Comparison of ENCODE assay signal across 18 cellular contexts in the genomic region with DNA sequence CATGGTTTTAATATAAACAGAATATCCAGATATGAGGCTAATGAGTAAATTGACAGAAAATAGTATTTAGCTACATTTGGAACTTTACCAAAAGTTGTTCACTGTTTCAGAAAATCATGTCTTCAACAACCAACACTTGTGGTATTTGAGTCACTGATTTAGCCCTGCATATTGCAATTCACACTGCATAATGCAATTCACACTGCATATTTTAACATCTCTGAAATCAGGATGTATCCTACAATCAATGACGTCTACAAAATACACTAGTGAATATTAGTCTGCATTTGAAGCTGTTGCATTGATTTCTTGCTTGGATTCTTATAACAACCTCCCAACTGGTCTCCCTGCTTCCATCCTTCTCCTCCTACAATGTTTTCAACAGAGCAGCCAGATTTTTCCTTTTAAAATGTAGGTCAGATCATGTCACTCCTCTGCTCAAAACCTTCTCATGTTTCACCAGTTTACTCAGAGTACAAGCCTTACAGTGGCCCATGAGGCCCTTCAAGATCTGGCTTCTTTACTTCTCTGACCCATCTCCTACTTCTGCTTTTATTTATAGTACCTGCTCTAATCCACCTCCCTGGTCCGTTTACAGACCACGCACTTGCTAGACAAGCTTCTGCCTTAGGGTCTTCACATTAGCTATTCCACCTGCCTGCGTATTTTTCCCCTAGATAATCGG. TPM values are rescaled to one million over a fixed set of nuclear protein-coding genes. Genes with fewer than 3 reads are reported as not detected.
DNase-seq lines count a peak whose midpoint lies in the region; ATAC-seq and TF ChIP-seq lines count a peak whose summit lies in the region.
"Had no signal": no experiment of that assay in that cellular context is flagged by ENCODE, and none has a peak within 500 bp of the region (broad histone marks: within the 10 kb centered on the region; RNA-seq: fewer than 3 reads in every experiment).

No MANE protein-coding gene starts in this region.

- TF ChIP-seq CTCF in DOHH2 (IDR thresholded peaks at IDR 0.05; ENCODE audit: low read depth, low read length, poor library complexity, severe bottlenecking) = no peak
- no peak for TF ChIP-seq CTCF in GM20000 (IDR thresholded peaks at IDR 0.05; ENCODE audit: extremely low read depth, missing control alignments)
- no peak for TF ChIP-seq CTCF in neural progenitor cell (IDR thresholded peaks at IDR 0.05)
- no peak for TF ChIP-seq CTCF in testis (IDR thresholded peaks at IDR 0.05)

- H3K4me2 ChIP-seq in DOHH2 (ENCODE audit: low read length) = peak overlapping the region; percentile 1; the same call in 1 of the 2 replicates
- H3K4me2 ChIP-seq in neural progenitor cell = no peak overlapping the region

- no peaks in the 10 kb centered on the region for H3K27me3 Mint-ChIP-seq in central memory CD8-positive, alpha-beta T cell
- H3K27me3 Mint-ChIP-seq in neural progenitor cell (ENCODE audit: insufficient read depth, low read depth) = peaks cover 7% of the 10 kb centered on the region

- TF ChIP-seq POLR2A in testis (IDR thresholded peaks at IDR 0.05) = no peak

- peak overlapping the region; percentile 33 for H3K27ac Mint-ChIP-seq in central memory CD8-positive, alpha-beta T cell (ENCODE audit: low read depth)
- H3K27ac Mint-ChIP-seq in neural progenitor cell = no peak overlapping the region
- H3K27ac Mint-ChIP-seq: activated CD8-positive, alpha-beta memory T cell treated with anti-CD3 and anti-CD28 coated beads, Interleukin-2, amount 10 ng/mL, durations not matched to agents 7 days and 5 days had no signal

- no peak overlapping the region for H3K9ac ChIP-seq in neural progenitor cell

- no peaks in the 10 kb centered on the region for H3K27me3 ChIP-seq in DOHH2 (ENCODE audit: control insufficient read depth, low read length)
- H3K27me3 ChIP-seq in neural progenitor cell = no peaks in the 10 kb centered on the region
- H3K27me3 ChIP-seq in testis = no peaks in the 10 kb centered on the region
- H3K27me3 ChIP-seq: BE2C, uterus had no signal

- no peak overlapping the region for H3K4me3 Mint-ChIP-seq in central memory CD8-positive, alpha-beta T cell
- H3K4me3 Mint-ChIP-seq in neural progenitor cell = no peak overlapping the region
- H3K4me3 Mint-ChIP-seq: activated CD8-positive, alpha-beta memory T cell treated with anti-CD3 and anti-CD28 coated beads, Interleukin-2, amount 10 ng/mL, durations not matched to agents 7 days and 5 days had no signal

- DNase-seq in GM20000 (ENCODE audit: low spot score) (peak; percentile 15), neural progenitor cell (ENCODE audit: low spot score) (no peak), COLO829 (ENCODE audit: low spot score) (no peak), testis (no peak), left colon (no peak), SIG-M5 (lab: John Stamatoyannopoulos, UW) (no peak)
- DNase-seq in central memory CD8-positive, alpha-beta T cell (ENCODE audit: low spot score in 2 of 2) = no peak
- DNase-seq: activated CD8-positive, alpha-beta memory T cell treated with anti-CD3 and anti-CD28 coated beads, Interleukin-2, amount 10 ng/mL, durations not matched to agents 7 days and 5 days; activated naive CD4-positive, alpha-beta T cell; BE2C; EL; Kasumi-1; NCI-H524; uterus had no signal

- no peaks in the 10 kb centered on the region for H3K36me3 ChIP-seq in DOHH2 (ENCODE audit: control insufficient read depth, low read length)
- no peaks in the 10 kb centered on the region for H3K36me3 ChIP-seq in neural progenitor cell
- no peaks in the 10 kb centered on the region for H3K36me3 ChIP-seq in testis (ENCODE audit: low read depth, missing control alignments)
- H3K36me3 ChIP-seq: BE2C, uterus had no signal

- peak overlapping the region; percentile 28 for H2AFZ ChIP-seq in neural progenitor cell (replicated peaks)

- H3K9me3 Mint-ChIP-seq in central memory CD8-positive, alpha-beta T cell = no peaks in the 10 kb centered on the region
- no peaks in the 10 kb centered on the region for H3K9me3 Mint-ChIP-seq in neural progenitor cell

- H3F3A ChIP-seq in DOHH2 (ENCODE audit: control insufficient read depth, insufficient read depth) (peaks cover 17% of the 10 kb centered on the region), neural progenitor cell (ENCODE audit: low read depth) (no peaks in the 10 kb centered on the region)

- no peak overlapping the region for H3K27ac ChIP-seq in DOHH2 (ENCODE audit: low read depth, low read length)
- no peak overlapping the region for H3K27ac ChIP-seq in neural progenitor cell
- no peak overlapping the region for H3K27ac ChIP-seq in testis
- H3K27ac ChIP-seq: HL-60, uterus, VCaP had no signal

- peak; percentile 63 for ATAC-seq in central memory CD8-positive, alpha-beta T cell (replicated peaks; ENCODE audit: extremely low read depth, poor library complexity, severe bottlenecking)
- ATAC-seq in left colon = no peak
- ATAC-seq: activated CD8-positive, alpha-beta memory T cell treated with anti-CD3 and anti-CD28 coated beads, Interleukin-2, amount 10 ng/mL, durations not matched to agents 7 days and 5 days; Panc1 had no signal

- H4K20me1 ChIP-seq in DOHH2 (ENCODE audit: control insufficient read depth, insufficient read depth, low read depth, low read length) (no peaks in the 10 kb centered on the region), neural progenitor cell (ENCODE audit: low read depth) (no peaks in the 10 kb centered on the region)

- intact Hi-C loops in testis (cut with DNase I; ENCODE audit: low total_unique reads) (no loop called here), left colon (cut with DNase I, micrococcal nuclease) (loop anchor here in 1 of 2 donors (10.0 kb wide), 1 partner anchor 223 kb away; no protein-coding TSS in a partner anchor)

- peaks cover 19% of the 10 kb centered on the region for H3K4me1 Mint-ChIP-seq in central memory CD8-positive, alpha-beta T cell
- peaks cover 3% of the 10 kb centered on the region for H3K4me1 Mint-ChIP-seq in neural progenitor cell

- no peak overlapping the region for H3K4me3 ChIP-seq in DOHH2 (ENCODE audit: low read length)
- no peak overlapping the region for H3K4me3 ChIP-seq in neural progenitor cell
- H3K4me3 ChIP-seq in testis = no peak overlapping the region
- H3K4me3 ChIP-seq: uterus had no signal

- H3K9me3 ChIP-seq in DOHH2 (ENCODE audit: control insufficient read depth, insufficient read depth, low read length) (no peaks in the 10 kb centered on the region), neural progenitor cell (ENCODE audit: low read depth) (no peaks in the 10 kb centered on the region), testis (no peaks in the 10 kb centered on the region)
- H3K9me3 ChIP-seq: BE2C, uterus had no signal

- H3K4me1 ChIP-seq in DOHH2 (ENCODE audit: control insufficient read depth, low read length) = peaks cover 15% of the 10 kb centered on the region
- no peaks in the 10 kb centered on the region for H3K4me1 ChIP-seq in neural progenitor cell
- peaks cover 3% of the 10 kb centered on the region for H3K4me1 ChIP-seq in testis
- H3K4me1 ChIP-seq: BE2C, uterus had no signal

- 80 to 81% methylated on average over 5 of the region's 5 CpGs for WGBS in testis, 2 donors

- no peaks in the 10 kb centered on the region for H3K9me2 ChIP-seq in DOHH2 (replicated peaks; ENCODE audit: control insufficient read depth, low read length)

- H3K79me2 ChIP-seq in DOHH2 (ENCODE audit: control insufficient read depth, low read length) (no peaks in the 10 kb centered on the region), neural progenitor cell (ENCODE audit: low read depth) (no peaks in the 10 kb centered on the region)

- H3K36me3 Mint-ChIP-seq in central memory CD8-positive, alpha-beta T cell (ENCODE audit: insufficient read depth) = peaks cover 6% of the 10 kb centered on the region
- no peaks in the 10 kb centered on the region for H3K36me3 Mint-ChIP-seq in neural progenitor cell
- H3K36me3 Mint-ChIP-seq: activated CD8-positive, alpha-beta memory T cell treated with anti-CD3 and anti-CD28 coated beads, Interleukin-2, amount 10 ng/mL, durations not matched to agents 7 days and 5 days had no signal

RNA-seq across cellular contexts. Expression of a gene that starts 11.4 kb away (rescaled TPM):
- total RNA-seq in neural progenitor cell (ENCODE audit: low replicate concordance) (261 and 482 TPM in 2 replicates), testis (100 to 1,000 TPM; 221 to 307 TPM), left colon (100 to 1,000 TPM; 334 to 358 TPM)
- 546 TPM for polyA plus RNA-seq in testis (ENCODE audit: insufficient read depth, low read depth, low replicate concordance)
